In the genomic region with DNA sequence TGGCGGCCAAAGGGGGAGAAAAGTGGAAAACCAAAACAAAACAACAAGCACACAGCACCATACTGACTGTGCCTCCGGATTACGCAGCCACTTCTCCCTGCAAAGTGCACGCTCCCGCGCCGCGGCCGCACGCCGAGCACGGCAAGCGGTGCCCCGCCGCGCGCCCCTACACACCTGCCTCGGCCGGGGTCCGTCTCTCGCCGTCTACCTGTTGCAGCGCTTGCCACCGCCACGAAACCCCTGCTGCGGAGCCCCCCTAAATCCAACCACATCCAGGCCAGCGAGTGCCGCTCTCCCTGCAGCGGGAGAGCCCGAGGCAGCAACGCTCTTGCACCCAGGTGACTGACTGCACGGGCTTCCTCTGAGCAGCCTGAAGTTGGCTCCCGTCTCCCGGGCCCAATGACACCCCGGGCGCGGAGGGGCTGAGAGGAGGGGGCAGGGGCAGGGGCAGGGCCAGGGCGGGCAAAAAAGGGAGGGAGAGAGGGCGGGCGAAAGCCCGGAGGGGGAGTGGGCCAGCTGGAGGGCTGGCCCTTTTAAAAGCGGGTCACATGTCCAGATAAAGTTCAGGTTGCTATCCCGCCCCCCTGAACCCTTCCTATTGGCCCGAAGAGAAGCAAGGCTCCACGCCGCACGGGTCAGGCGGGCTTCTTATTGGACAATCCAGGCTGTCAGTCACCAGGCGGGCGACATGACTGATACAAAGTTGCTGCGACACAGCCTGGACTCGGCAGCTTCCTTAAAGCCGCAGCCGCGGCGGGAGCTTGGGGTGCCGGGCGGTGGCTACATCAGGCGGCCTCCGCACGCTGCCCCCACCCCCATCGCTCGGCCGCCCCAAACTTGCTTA, we compare ENCODE assay signal across 8 cellular contexts.
DNase-seq lines count a peak whose midpoint lies in the region; ATAC-seq lines count a peak whose summit lies in the region.

A gene (minus strand): TSS at position 429 of the 844 bp plus-strand sequence.

- DNase-seq in AG08395 (ENCODE audit: low spot score) (peak; percentile 100), NCI-H2227 treated with DMSO at 0.1 percent for 48 hours (lab: John Stamatoyannopoulos, UW) (peak; percentile 61), cerebellar cortex (ENCODE audit: low spot score) (peak; percentile 99), inferior parietal cortex (ENCODE audit: extremely low spot score) (peak; percentile 99), smooth muscle cell of the brain vasculature (ENCODE audit: low read depth, low spot score) (peak; percentile 90)
- peak; percentile 93 for DNase-seq in activated CD4-positive, CD25-positive, alpha-beta regulatory T cell treated with anti-CD3 and anti-CD28 coated beads, Interleukin-2, amount 50 U/mL, for 16 hours (ENCODE audit: low read depth, low spot score)

- ATAC-seq in GM18907 (IDR thresholded peaks at IDR 0.05; ENCODE audit: unreplicated experiment) (peak; percentile 99), HG03139 (IDR thresholded peaks at IDR 0.05; ENCODE audit: unreplicated experiment) (peak; percentile 99)

Comparison
In these comparisons a context has a peak if more than half of its experiments do, and no peak if none do; other contexts are left out.
1. Peak in every context shown above with its lines: DNase-seq and ATAC-seq.